ENCODE assay signal across 31 cellular contexts in the genomic region with DNA sequence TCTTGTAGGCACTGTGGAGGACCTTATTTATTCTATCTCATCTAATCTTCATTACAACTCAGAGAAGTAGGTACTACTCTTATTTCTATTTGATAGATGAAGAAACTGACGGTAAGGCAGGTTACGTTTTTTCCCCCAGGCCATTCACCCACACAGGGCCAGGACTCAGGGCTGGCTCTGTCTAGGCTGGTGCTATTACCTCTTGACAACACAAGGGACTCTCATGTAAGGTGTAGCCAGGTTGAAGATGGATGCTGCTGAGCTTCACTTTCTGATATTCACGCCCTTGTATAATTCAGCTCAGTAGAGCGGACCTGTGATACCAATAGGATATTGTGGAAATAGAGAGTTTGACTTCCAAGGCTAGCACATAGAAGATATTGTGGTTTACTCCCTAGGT.
"Had no signal": no experiment of that assay in that cellular context is flagged by ENCODE, and none has a peak within 500 bp of the region (broad histone marks: within the 10 kb centered on the region; RNA-seq: fewer than 3 reads in every experiment).

No MANE protein-coding gene starts in this region.

- H3K36me3 ChIP-seq: MG63 had no signal

- DNase-seq: Karpas-422, Kasumi-1, MG63, MM.1S, MV-4-11, NCI-H1048, NCI-H1092, NCI-H1092 treated with DMSO at 0.1 percent for 48 hours, NCI-H1417 treated with DMSO at 0.1 percent for 48 hours, NCI-H1436, NCI-H1436 treated with DMSO at 0.1 percent for 48 hours, NCI-H146, NCI-H1694, NCI-H1694 treated with DMSO at 0.1 percent for 48 hours, NCI-H187, NCI-H187 treated with DMSO at 0.1 percent for 48 hours, NCI-H1930, NCI-H2029, NCI-H2029 treated with DMSO at 0.1 percent for 48 hours, NCI-H2081 treated with DMSO at 0.1 percent for 48 hours, NCI-H2107, NCI-H2171, NCI-H2171 treated with DMSO at 0.1 percent for 48 hours, NCI-H2227 treated with DMSO at 0.1 percent for 48 hours, NCI-H226, NCI-H345, NCI-H446, NCI-H446 treated with DMSO at 0.1 percent for 48 hours, NCI-H510A, NCI-H510A treated with DMSO at 0.1 percent for 48 hours, NCI-H524 had no signal

- H3K27me3 ChIP-seq: MG63 had no signal

- H3K9me3 ChIP-seq: MG63 had no signal

- H3K4me3 ChIP-seq: MG63 had no signal
